1 cellular context compared by ENCODE assay signal in the genomic region with DNA sequence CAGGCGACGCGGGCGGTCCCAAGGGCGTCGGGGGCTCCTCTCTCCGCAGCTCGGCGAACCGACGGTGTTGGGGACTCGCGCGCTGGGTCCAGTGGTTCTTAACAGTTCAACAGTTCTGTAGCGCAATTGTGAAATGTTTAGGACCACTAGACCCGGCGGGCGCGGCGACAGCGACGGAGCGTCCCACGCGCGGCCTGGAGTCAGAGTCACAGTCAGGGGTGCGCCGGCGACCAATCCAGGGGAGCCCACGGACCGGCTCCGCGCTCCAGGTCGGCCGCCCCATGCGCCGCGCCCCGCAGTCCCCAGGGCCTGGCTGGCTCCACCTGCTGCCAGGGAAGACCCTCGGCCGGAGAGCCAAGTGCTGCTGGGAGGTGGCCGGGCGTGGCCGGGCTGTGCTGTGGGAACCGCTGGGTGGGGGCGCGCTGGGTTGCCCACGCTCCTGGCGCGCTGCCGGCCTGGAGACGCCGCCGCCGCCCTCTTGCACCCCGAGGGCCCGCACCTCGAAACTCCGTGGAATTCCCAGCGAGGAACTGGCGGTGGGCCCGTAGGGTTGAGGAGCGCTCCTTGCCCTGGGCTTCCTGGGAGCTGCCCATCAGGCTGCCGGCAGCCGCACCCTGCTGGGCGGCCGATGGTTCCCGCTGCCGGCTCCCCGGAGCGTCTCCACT.
TF ChIP-seq lines count a peak whose summit lies in the region.

No MANE protein-coding gene starts in this region.

TF ChIP-seq in HepG2, 621 proteins besides CTCF, POLR2A, EP300 and RAD21:
- TF ChIP-seq RCOR2 (CRISPR knock-in tag; IDR thresholded peaks at IDR 0.05) (no peak), JARID2 (CRISPR knock-in tag; IDR thresholded peaks at IDR 0.05; ENCODE audit: insufficient replicate concordance) (no peak), ZNF792 (CRISPR knock-in tag; IDR thresholded peaks at IDR 0.05) (no peak), EZH2 (conservative IDR thresholded peaks at IDR 0.05; ENCODE audit: low read depth, low read length) (no peak), NR2F1 (CRISPR knock-in tag; IDR thresholded peaks at IDR 0.05) (no peak)
- TF ChIP-seq, protein P1, sequence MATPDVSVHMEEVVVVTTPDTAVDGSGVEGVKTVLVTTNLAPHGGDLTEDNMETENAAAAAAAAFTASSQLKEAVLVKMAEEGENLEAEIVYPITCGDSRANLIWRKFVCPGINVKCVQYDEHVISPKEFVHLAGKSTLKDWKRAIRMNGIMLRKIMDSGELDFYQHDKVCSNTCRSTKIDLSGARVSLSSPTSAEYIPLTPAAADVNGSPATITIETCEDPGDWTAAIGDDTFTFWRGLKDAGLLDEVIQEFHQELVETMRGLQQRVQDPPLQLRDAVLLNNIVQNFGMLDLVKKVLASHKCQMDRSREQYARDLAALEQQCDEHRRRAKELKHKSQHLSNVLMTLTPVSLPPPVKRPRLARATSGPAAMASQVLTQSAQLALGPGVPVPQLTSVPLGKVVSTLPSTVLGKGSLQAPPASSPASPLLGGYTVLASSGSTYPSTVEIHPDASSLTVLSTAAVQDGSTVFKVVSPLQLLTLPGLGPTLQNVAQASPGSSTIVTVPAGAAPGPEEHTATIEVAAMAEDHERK (CRISPR knock-in tag; IDR thresholded peaks at IDR 0.05; ENCODE audit: low read depth) = no peak
